In genomic region chr1:117387060-117387633, GRCh38 we compare ENCODE assay signal across 26 cellular contexts. TPM values are rescaled to one million over a fixed set of nuclear protein-coding genes. Genes with fewer than 3 reads are reported as not detected.
A peak's percentile ranks its signal among the peaks of the same experiment; 100 is the strongest.
DNase-seq lines count a peak whose midpoint lies in the region; ATAC-seq, FAIRE-seq and TF ChIP-seq lines count a peak whose summit lies in the region.
"Had no signal": no experiment of that assay in that cellular context is flagged by ENCODE, and none has a peak within 500 bp of the region (broad histone marks: within the 10 kb centered on the region; RNA-seq: fewer than 3 reads in every experiment).

No MANE protein-coding gene starts in this region.

- intact Hi-C loops in activated CD8-positive, alpha-beta T cell treated with anti-CD3 and anti-CD28 coated beads for 36 hours (cut with micrococcal nuclease), result no loop called here
- intact Hi-C loops in naive thymus-derived CD4-positive, alpha-beta T cell (cut with micrococcal nuclease), result no loop called here

- H3K27ac ChIP-seq in naive thymus-derived CD4-positive, alpha-beta T cell (ENCODE audit: low read depth, low read length), result no peak overlapping the region
- H3K27ac ChIP-seq: SJSA1 had no signal

- FAIRE-seq in urothelium cell line (lab: Jason Lieb, UNC) (peak; percentile 23), GM12891 (lab: Jason Lieb, UNC) (no peak)
- FAIRE-seq: GM12892, GM19239, HepG2 had no signal

- H3K4me1 Mint-ChIP-seq in activated CD8-positive, alpha-beta T cell treated with anti-CD3 and anti-CD28 coated beads for 36 hours (ENCODE audit: low read depth), result peaks cover 55% of the 10 kb centered on the region
- H3K4me1 Mint-ChIP-seq in activated CD8-positive, alpha-beta T cell treated with anti-CD3 and anti-CD28 coated beads, Interleukin-2, amount 10 ng/mL, durations not matched to agents 7 days and 5 days (ENCODE audit: low read depth), result peaks cover 23% of the 10 kb centered on the region
- H3K4me1 Mint-ChIP-seq in T-cell, result peaks cover 71 to 78% (median 74%) of the 10 kb centered on the region in 3 donors
- H3K4me1 Mint-ChIP-seq in naive thymus-derived CD4-positive, alpha-beta T cell, result peaks cover 23 to 84% (median 74%) of the 10 kb centered on the region in 7 donors

- no peak for ATAC-seq in activated CD8-positive, alpha-beta T cell treated with anti-CD3 and anti-CD28 coated beads for 36 hours
- no peak for ATAC-seq in activated CD8-positive, alpha-beta T cell treated with anti-CD3 and anti-CD28 coated beads, Interleukin-2, amount 10 ng/mL, durations not matched to agents 7 days and 5 days
- peak in 1 of 4 experiments; percentile 34 for ATAC-seq in T-cell (replicated peaks in 1 of 4)
- ATAC-seq in naive thymus-derived CD4-positive, alpha-beta T cell, result no peak
- ATAC-seq in HG03095 (IDR thresholded peaks at IDR 0.05; ENCODE audit: unreplicated experiment), result no peak
- ATAC-seq: HCT116, HepG2, PC-3, Right ventricle myocardium inferior had no signal

- H3K9me3 ChIP-seq in naive thymus-derived CD4-positive, alpha-beta T cell (ENCODE audit: control insufficient read depth in 2 of 3, low read length in 3 of 3), result peaks cover 0 to 7% (median 2%) of the 10 kb centered on the region in 3 experiments
- H3K9me3 ChIP-seq: Caco-2 had no signal

- no peaks in the 10 kb centered on the region for H3K27me3 ChIP-seq in naive thymus-derived CD4-positive, alpha-beta T cell (ENCODE audit: control insufficient read depth in 2 of 2, insufficient read depth in 2 of 2, low read length in 2 of 2)
- H3K27me3 ChIP-seq: SJSA1 had no signal

- H3K36me3 Mint-ChIP-seq in activated CD8-positive, alpha-beta T cell treated with anti-CD3 and anti-CD28 coated beads for 36 hours (ENCODE audit: low read depth), result peaks cover 18% of the 10 kb centered on the region
- peaks cover 22% of the 10 kb centered on the region for H3K36me3 Mint-ChIP-seq in activated CD8-positive, alpha-beta T cell treated with anti-CD3 and anti-CD28 coated beads, Interleukin-2, amount 10 ng/mL, durations not matched to agents 7 days and 5 days (ENCODE audit: low read depth)
- H3K36me3 Mint-ChIP-seq in T-cell, result peaks cover 24% of the 10 kb centered on the region
- H3K36me3 Mint-ChIP-seq in naive thymus-derived CD4-positive, alpha-beta T cell, result peaks cover 6 to 30% (median 18%) of the 10 kb centered on the region in 5 donors

- DNase-seq in activated CD8-positive, alpha-beta T cell treated with anti-CD3 and anti-CD28 coated beads for 36 hours, result no peak
- DNase-seq in activated CD8-positive, alpha-beta T cell treated with anti-CD3 and anti-CD28 coated beads, Interleukin-2, amount 10 ng/mL, durations not matched to agents 7 days and 5 days, result no peak
- DNase-seq in T-cell, result no peak
- DNase-seq in naive thymus-derived CD4-positive, alpha-beta T cell, result no peak
- no peak for DNase-seq in urothelium cell line (ENCODE audit: low spot score)
- no peak for DNase-seq in GM12891 (ENCODE audit: insufficient read length, low spot score)
- DNase-seq in RKO (ENCODE audit: low spot score), result no peak
- DNase-seq: Caco-2, EL, GDM1, Kasumi-1, MV-4-11, NCI-H1105, NCI-H1436 treated with DMSO at 0.1 percent for 48 hours, NCI-H187 treated with DMSO at 0.1 percent for 48 hours, NCI-H446, NCI-H524 treated with DMSO at 0.1 percent for 48 hours, NCI-H774, PC-3 had no signal

- no peak overlapping the region for H3K4me3 ChIP-seq in naive thymus-derived CD4-positive, alpha-beta T cell (ENCODE audit: low read length)
- H3K4me3 ChIP-seq: SJSA1 had no signal

- no peaks in the 10 kb centered on the region for H3K36me3 ChIP-seq in naive thymus-derived CD4-positive, alpha-beta T cell (ENCODE audit: control insufficient read depth in 2 of 3, insufficient read depth in 3 of 3, low read length in 3 of 3)
- H3K36me3 ChIP-seq: SJSA1 had no signal

- no peaks in the 10 kb centered on the region for H3K27me3 Mint-ChIP-seq in activated CD8-positive, alpha-beta T cell treated with anti-CD3 and anti-CD28 coated beads for 36 hours
- no peaks in the 10 kb centered on the region for H3K27me3 Mint-ChIP-seq in activated CD8-positive, alpha-beta T cell treated with anti-CD3 and anti-CD28 coated beads, Interleukin-2, amount 10 ng/mL, durations not matched to agents 7 days and 5 days (ENCODE audit: low read depth)
- no peaks in the 10 kb centered on the region for H3K27me3 Mint-ChIP-seq in T-cell
- no peaks in the 10 kb centered on the region for H3K27me3 Mint-ChIP-seq in naive thymus-derived CD4-positive, alpha-beta T cell

- POLR2A ChIA-PET in activated CD8-positive, alpha-beta T cell treated with anti-CD3 and anti-CD28 coated beads for 36 hours (lab: Charles Lee), result interaction anchor here (1.1 kb wide), 1 partner anchor 53 kb away, joined by 3 read pairs; no protein-coding TSS in a partner anchor
- POLR2A ChIA-PET in activated CD8-positive, alpha-beta T cell treated with anti-CD3 and anti-CD28 coated beads, Interleukin-2, amount 10 ng/mL, durations not matched to agents 7 days and 5 days (lab: Charles Lee), result no interaction called here
- POLR2A ChIA-PET in T-cell (lab: Charles Lee), result interaction anchor here in 1 of 2 donors (0.7 kb wide), 1 partner anchor 410 kb away, joined by 7 read pairs; no protein-coding TSS in a partner anchor
- POLR2A ChIA-PET in naive thymus-derived CD4-positive, alpha-beta T cell (lab: Charles Lee), result no interaction called here

- TF ChIP-seq POLR2A in GM12891 (IDR thresholded peaks at IDR 0.05; ENCODE audit: low read depth, low read length), result no peak

- TF ChIP-seq CTCF in activated CD8-positive, alpha-beta T cell treated with anti-CD3 and anti-CD28 coated beads for 36 hours (IDR thresholded peaks at IDR 0.05), result no peak

- peaks cover 19% of the 10 kb centered on the region for H3K9me3 Mint-ChIP-seq in activated CD8-positive, alpha-beta T cell treated with anti-CD3 and anti-CD28 coated beads for 36 hours
- H3K9me3 Mint-ChIP-seq in activated CD8-positive, alpha-beta T cell treated with anti-CD3 and anti-CD28 coated beads, Interleukin-2, amount 10 ng/mL, durations not matched to agents 7 days and 5 days (ENCODE audit: insufficient read depth), result peaks cover 25% of the 10 kb centered on the region
- peaks cover 4 to 23% (median 13%) of the 10 kb centered on the region in 3 donors for H3K9me3 Mint-ChIP-seq in T-cell
- H3K9me3 Mint-ChIP-seq in naive thymus-derived CD4-positive, alpha-beta T cell, result peaks cover 4 to 21% (median 15%) of the 10 kb centered on the region in 11 donors

- peaks cover 11 to 19% of the 10 kb centered on the region in 2 donors for H3K4me1 ChIP-seq in naive thymus-derived CD4-positive, alpha-beta T cell (ENCODE audit: control insufficient read depth in 2 of 2, insufficient read depth in 2 of 2, low read length in 2 of 2)
- H3K4me1 ChIP-seq: Caco-2, SJSA1 had no signal

- peak overlapping the region; percentile 12 for H3K27ac Mint-ChIP-seq in activated CD8-positive, alpha-beta T cell treated with anti-CD3 and anti-CD28 coated beads for 36 hours
- H3K27ac Mint-ChIP-seq in activated CD8-positive, alpha-beta T cell treated with anti-CD3 and anti-CD28 coated beads, Interleukin-2, amount 10 ng/mL, durations not matched to agents 7 days and 5 days, result no peak overlapping the region
- H3K27ac Mint-ChIP-seq in T-cell, result peak overlapping the region; percentile 26 to 70
- no peak overlapping the region for H3K27ac Mint-ChIP-seq in naive thymus-derived CD4-positive, alpha-beta T cell

- no peak overlapping the region for H3K4me3 Mint-ChIP-seq in activated CD8-positive, alpha-beta T cell treated with anti-CD3 and anti-CD28 coated beads for 36 hours
- H3K4me3 Mint-ChIP-seq in activated CD8-positive, alpha-beta T cell treated with anti-CD3 and anti-CD28 coated beads, Interleukin-2, amount 10 ng/mL, durations not matched to agents 7 days and 5 days, result no peak overlapping the region
- H3K4me3 Mint-ChIP-seq in T-cell, result peak overlapping the region in 1 of 3 donors; percentile 5
- H3K4me3 Mint-ChIP-seq in naive thymus-derived CD4-positive, alpha-beta T cell, result peak overlapping the region in 6 of 10 donors; percentile 7 to 56 (median 30)

- CTCF ChIA-PET in activated CD8-positive, alpha-beta T cell treated with anti-CD3 and anti-CD28 coated beads for 36 hours (lab: Charles Lee), result interaction anchor here (1.1 kb wide), 1 partner anchor 14 kb away, joined by 3 read pairs; no protein-coding TSS in a partner anchor
- CTCF ChIA-PET in activated CD8-positive, alpha-beta T cell treated with anti-CD3 and anti-CD28 coated beads, Interleukin-2, amount 10 ng/mL, durations not matched to agents 7 days and 5 days (lab: Charles Lee), result interaction anchor here (1.4 kb wide), 1 partner anchor 371 kb away, joined by 6 read pairs; no protein-coding TSS in a partner anchor
- CTCF ChIA-PET in T-cell (lab: Charles Lee), result interaction anchor here (0.6 to 0.7 kb wide), 2 partner anchors 18 to 880 kb away, joined by 3 to 9 read pairs; no protein-coding TSS in a partner anchor
- CTCF ChIA-PET in naive thymus-derived CD4-positive, alpha-beta T cell (lab: Charles Lee), result no interaction called here

TF ChIP-seq in GM12891, 5 proteins besides CTCF, POLR2A, EP300 and RAD21:
- TF ChIP-seq TAF1 (IDR thresholded peaks at IDR 0.05; ENCODE audit: low read depth, low read length), result no peak
- TF ChIP-seq PAX5 (IDR thresholded peaks at IDR 0.05; ENCODE audit: insufficient read depth, low read length, severe bottlenecking), result no peak
- TF ChIP-seq POU2F2 (IDR thresholded peaks at IDR 0.05; ENCODE audit: low read depth, low read length), result no peak
- TF ChIP-seq POLR2AphosphoS5 (IDR thresholded peaks at IDR 0.05; ENCODE audit: low read depth, low read length), result no peak
- TF ChIP-seq SPI1 (IDR thresholded peaks at IDR 0.05; ENCODE audit: low read depth, low read length), result no peak

RNA-seq across cellular contexts. Expression of gene MAN1A2, which starts 19.9 kb away (rescaled TPM):
- 10 to 100 TPM; 18.3 to 21.1 TPM for total RNA-seq in activated CD8-positive, alpha-beta T cell treated with anti-CD3 and anti-CD28 coated beads for 36 hours
- total RNA-seq in activated CD8-positive, alpha-beta T cell treated with anti-CD3 and anti-CD28 coated beads, Interleukin-2, amount 10 ng/mL, durations not matched to agents 7 days and 5 days, result 10 to 100 TPM; 32.8 to 33.2 TPM
- total RNA-seq in T-cell, result 10 to 100 TPM; 43.3 to 64.4 (median 51.4) TPM
- total RNA-seq in naive thymus-derived CD4-positive, alpha-beta T cell, result 10 to 100 TPM; 40.4 to 63.4 (median 47.1) TPM
- 10 to 100 TPM; 10.5 to 20.9 TPM for polyA plus RNA-seq in naive thymus-derived CD4-positive, alpha-beta T cell
- 6.2 TPM for polyA plus RNA-seq in GM12891 (2012; ENCODE audit: low read depth, missing spikeins)

Comparison
In these comparisons a context has a peak if more than half of its experiments do, and no peak if none do; other contexts are left out.
1. H3K27ac Mint-ChIP-seq: peak in activated CD8-positive, alpha-beta T cell treated with anti-CD3 and anti-CD28 coated beads for 36 hours (single experiment) and T-cell (2 of 2); none in activated CD8-positive, alpha-beta T cell treated with anti-CD3 and anti-CD28 coated beads, Interleukin-2, amount 10 ng/mL, durations not matched to agents 7 days and 5 days (single experiment) and naive thymus-derived CD4-positive, alpha-beta T cell (0 of 9).
2. H3K4me3 Mint-ChIP-seq: peak in naive thymus-derived CD4-positive, alpha-beta T cell (6 of 10); none in activated CD8-positive, alpha-beta T cell treated with anti-CD3 and anti-CD28 coated beads for 36 hours (single experiment) and activated CD8-positive, alpha-beta T cell treated with anti-CD3 and anti-CD28 coated beads, Interleukin-2, amount 10 ng/mL, durations not matched to agents 7 days and 5 days (single experiment).